1 cellular context compared by ENCODE assay signal in genomic region chr5:1761453-1761755, GRCh38.
TF ChIP-seq lines count a peak whose summit lies in the region.

No MANE protein-coding gene starts in this region.

TF ChIP-seq in HepG2, 621 proteins besides CTCF, POLR2A, EP300 and RAD21:
- no peak for TF ChIP-seq RXRA (CRISPR knock-in tag; IDR thresholded peaks at IDR 0.05)
- TF ChIP-seq ZNF549 (CRISPR knock-in tag; IDR thresholded peaks at IDR 0.05): no peak
- TF ChIP-seq BORCS8-MEF2B (CRISPR knock-in tag; IDR thresholded peaks at IDR 0.05): no peak
- TF ChIP-seq PREB (CRISPR knock-in tag; IDR thresholded peaks at IDR 0.05): no peak
- no peak for TF ChIP-seq FIP1L1 (IDR thresholded peaks at IDR 0.05; ENCODE audit: borderline replicate concordance, insufficient read depth, low read depth, low read length)
- no peak for TF ChIP-seq SIX1 (CRISPR knock-in tag; IDR thresholded peaks at IDR 0.05; ENCODE audit: borderline replicate concordance)
- no peak for TF ChIP-seq ZNF720 (CRISPR knock-in tag; IDR thresholded peaks at IDR 0.05)
- no peak for TF ChIP-seq MNT (IDR thresholded peaks at IDR 0.05)
- no peak for TF ChIP-seq GATAD1 (CRISPR knock-in tag; IDR thresholded peaks at IDR 0.05)
- no peak for TF ChIP-seq ZC3H13 (CRISPR knock-in tag; IDR thresholded peaks at IDR 0.05)
- TF ChIP-seq ELF3 (CRISPR knock-in tag; IDR thresholded peaks at IDR 0.05): no peak
- TF ChIP-seq ZNF274 (CRISPR knock-in tag; IDR thresholded peaks at IDR 0.05): no peak
- TF ChIP-seq HIVEP1 (CRISPR knock-in tag; IDR thresholded peaks at IDR 0.05): no peak
- no peak for TF ChIP-seq HOXD1 (CRISPR knock-in tag; IDR thresholded peaks at IDR 0.05)
- TF ChIP-seq SRY (CRISPR knock-in tag; IDR thresholded peaks at IDR 0.05): no peak
- TF ChIP-seq ZBTB7B (CRISPR knock-in tag; IDR thresholded peaks at IDR 0.05): no peak
- no peak for TF ChIP-seq NFIB (CRISPR knock-in tag; IDR thresholded peaks at IDR 0.05; ENCODE audit: borderline replicate concordance)
